Comparison of ENCODE assay signal across 9 cellular contexts in genomic region chrX:39577976-39578962, GRCh38.
A peak's percentile ranks its signal among the peaks of the same experiment; 100 is the strongest.
DNase-seq lines count a peak whose midpoint lies in the region; ATAC-seq, FAIRE-seq and TF ChIP-seq lines count a peak whose summit lies in the region.
"Had no signal": no experiment of that assay in that cellular context is flagged by ENCODE, and none has a peak within 500 bp of the region (broad histone marks: within the 10 kb centered on the region; RNA-seq: fewer than 3 reads in every experiment).

No MANE protein-coding gene starts in this region.

- no peaks in the 10 kb centered on the region for H3K9me3 Mint-ChIP-seq in astrocyte (ENCODE audit: unreplicated experiment)

- H3K27me3 Mint-ChIP-seq in astrocyte (ENCODE audit: low read depth, unreplicated experiment), result peaks cover 14% of the 10 kb centered on the region

- H3K4me2 ChIP-seq in astrocyte (ENCODE audit: low read length), result no peak overlapping the region

- no peaks in the 10 kb centered on the region for H3K36me3 Mint-ChIP-seq in astrocyte (ENCODE audit: low read depth, unreplicated experiment)

- H3K4me3 Mint-ChIP-seq in astrocyte (ENCODE audit: unreplicated experiment), result no peak overlapping the region

- H3K36me3 ChIP-seq in Peyer's patch (no peaks in the 10 kb centered on the region), astrocyte (ENCODE audit: insufficient read depth, low read length) (no peaks in the 10 kb centered on the region)
- H3K36me3 ChIP-seq: tibial artery had no signal

- no peak for TF ChIP-seq POLR2A in Peyer's patch (IDR thresholded peaks at IDR 0.05)

- H3K27ac Mint-ChIP-seq in astrocyte (ENCODE audit: unreplicated experiment), result no peak overlapping the region

- H3K27me3 ChIP-seq in Peyer's patch (no peaks in the 10 kb centered on the region), astrocyte (ENCODE audit: insufficient read depth, low read length) (no peaks in the 10 kb centered on the region)
- H3K27me3 ChIP-seq: tibial artery had no signal

- peak; percentile 39 for FAIRE-seq in astrocyte (lab: Jason Lieb, UNC)

- ATAC-seq in GM18519 (IDR thresholded peaks at IDR 0.05; ENCODE audit: low FRiP score, unreplicated experiment) (peak; percentile 82), HG02759 (IDR thresholded peaks at IDR 0.05; ENCODE audit: unreplicated experiment) (peak; percentile 99)

- H3K9ac ChIP-seq in astrocyte (ENCODE audit: low read length), result no peak overlapping the region

- no peak for TF ChIP-seq CTCF in Peyer's patch (IDR thresholded peaks at IDR 0.05)
- no peak for TF ChIP-seq CTCF in astrocyte (IDR thresholded peaks at IDR 0.05; ENCODE audit: insufficient read depth, low read depth, low read length)

- H3K79me2 ChIP-seq in astrocyte (ENCODE audit: insufficient read depth, low read length), result no peaks in the 10 kb centered on the region

- H3K9me3 ChIP-seq in Peyer's patch (no peaks in the 10 kb centered on the region), astrocyte (ENCODE audit: insufficient read depth, low read depth, low read length) (no peaks in the 10 kb centered on the region)
- H3K9me3 ChIP-seq: tibial artery had no signal

- H3K4me3 ChIP-seq in Peyer's patch (no peak overlapping the region), astrocyte (ENCODE audit: insufficient read depth, low read depth, low read length) (no peak overlapping the region)
- H3K4me3 ChIP-seq: tibial artery had no signal

- H3K27ac ChIP-seq in Peyer's patch, result no peak overlapping the region
- H3K27ac ChIP-seq in astrocyte (ENCODE audit: low read depth, low read length), result no peak overlapping the region
- H3K27ac ChIP-seq: tibial artery had no signal

- H2AFZ ChIP-seq in astrocyte (ENCODE audit: low read depth, low read length), result no peak overlapping the region

- DNase-seq in Peyer's patch, result peak in 2 of 3 donors; percentile 25 to 54
- peak; percentile 12 for DNase-seq in astrocyte (ENCODE audit: low read depth)
- peak; percentile 27 for DNase-seq in stimulated activated CD8-positive, alpha-beta memory T cell treated with anti-CD3 and anti-CD28 coated beads, Interleukin-7, amount 100 ng/mL, for 4 hours (ENCODE audit: low read depth in 2 of 2)
- no peak for DNase-seq in CD1c-positive myeloid dendritic cell (ENCODE audit: extremely low spot score)
- no peak for DNase-seq in NCI-H345 (lab: John Stamatoyannopoulos, UW)
- no peak for DNase-seq in central memory CD4-positive, alpha-beta T cell

- H3K4me1 ChIP-seq in Peyer's patch (no peaks in the 10 kb centered on the region), astrocyte (ENCODE audit: insufficient read depth, low read length) (peaks cover 12% of the 10 kb centered on the region)

- peaks cover 9% of the 10 kb centered on the region for H3K4me1 Mint-ChIP-seq in astrocyte (ENCODE audit: low read depth, unreplicated experiment)

- no peaks in the 10 kb centered on the region for H4K20me1 ChIP-seq in astrocyte (ENCODE audit: insufficient read depth, low read length)

Comparison
In these comparisons a context has a peak if more than half of its experiments do, and no peak if none do; other contexts are left out.
1. DNase-seq: peak in Peyer's patch (2 of 3), astrocyte (single experiment) and stimulated activated CD8-positive, alpha-beta memory T cell treated with anti-CD3 and anti-CD28 coated beads, Interleukin-7, amount 100 ng/mL, for 4 hours (2 of 2); none in CD1c-positive myeloid dendritic cell (single experiment), NCI-H345 (single experiment) and central memory CD4-positive, alpha-beta T cell (single experiment).